Comparison of ENCODE assay signal across 35 cellular contexts in the genomic region with DNA sequence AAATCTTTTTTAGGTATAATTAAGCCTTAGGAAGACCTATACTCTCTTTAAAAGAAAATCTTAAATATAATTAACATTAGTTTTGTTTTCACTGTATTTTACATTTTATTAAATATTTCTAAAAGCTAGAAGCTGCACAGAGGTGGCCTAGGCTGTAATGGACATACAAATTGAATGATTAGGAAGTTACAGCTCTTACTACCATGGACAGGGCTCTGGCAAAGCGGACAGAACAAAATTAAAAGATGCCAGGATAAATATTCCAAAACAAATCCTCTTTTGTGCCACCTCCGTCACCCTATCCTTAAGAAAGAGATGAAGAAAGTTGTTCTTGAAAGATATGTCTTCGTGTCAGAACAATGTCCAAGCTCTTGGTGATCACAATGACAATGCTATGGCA.
"Had no signal": no experiment of that assay in that cellular context is flagged by ENCODE, and none has a peak within 500 bp of the region (broad histone marks: within the 10 kb centered on the region; RNA-seq: fewer than 3 reads in every experiment).

No MANE protein-coding gene starts in this region.

- H3K9me3 Mint-ChIP-seq: activated B cell treated with CpG ODN at 0.5 μM for 24 hours; activated CD4-positive, alpha-beta memory T cell treated with anti-CD3 and anti-CD28 coated beads for 36 hours; activated naive CD4-positive, alpha-beta T cell treated with anti-CD3 and anti-CD28 coated beads, Interleukin-2, amount 50 U/mL, for 24 hours; activated naive CD8-positive, alpha-beta T cell treated with anti-CD3 and anti-CD28 coated beads for 36 hours; activated T-helper 1 cell treated with anti-CD3 and anti-CD28 coated beads, Interleukin-12 subunit alpha, Interleukin-12 subunit beta, Interleukin-2, Interleukin-4 antibody, amounts not matched to agents 30 ng/mL and 10 ng/mL and 1 ng/mL, durations not matched to agents 14 hours and 24 hours and 36 hours; activated T-helper 2 cell treated with anti-CD3 and anti-CD28 coated beads, Interferon-gamma antibody, Interleukin-2, Interleukin-4, amounts not matched to agents 10 μg/mL and 5 μg/mL and 100 μg/mL, durations not matched to agents 14 hours and 24 hours and 36 hours; central memory CD8-positive, alpha-beta T cell; T-helper 2 cell treated with Interferon-gamma antibody and Interleukin-4, amounts not matched to agents 5 μg/mL and 100 μg/mL, for 36 hours had no signal

- H3K4me1 Mint-ChIP-seq: activated B cell treated with CpG ODN at 0.5 μM for 24 hours; activated CD8-positive, alpha-beta memory T cell treated with anti-CD3 and anti-CD28 coated beads, Interleukin-2, amount 10 ng/mL, durations not matched to agents 7 days and 5 days; activated naive CD4-positive, alpha-beta T cell treated with anti-CD3 and anti-CD28 coated beads, Interleukin-2, amount 50 U/mL, for 24 hours; activated naive CD8-positive, alpha-beta T cell treated with anti-CD3 and anti-CD28 coated beads for 36 hours; activated naive CD8-positive, alpha-beta T cell treated with anti-CD3 and anti-CD28 coated beads, Interleukin-2, amount 50 U/mL, for 24 hours; central memory CD8-positive, alpha-beta T cell; T-helper 17 cell had no signal

- H3K4me1 ChIP-seq: adrenal gland, gastrocnemius medialis, heart left ventricle had no signal

- H3K9me3 ChIP-seq: adrenal gland, gastrocnemius medialis had no signal

- H3K27me3 ChIP-seq: adrenal gland, brain microvascular endothelial cell, gastrocnemius medialis, heart left ventricle had no signal

- H3K27ac Mint-ChIP-seq: activated B cell treated with CpG ODN at 0.5 μM for 24 hours; activated CD4-positive, alpha-beta memory T cell treated with anti-CD3 and anti-CD28 coated beads for 36 hours; activated CD8-positive, alpha-beta memory T cell treated with anti-CD3 and anti-CD28 coated beads, Interleukin-2, amount 10 ng/mL, durations not matched to agents 7 days and 5 days; activated CD8-positive, alpha-beta T cell treated with anti-CD3 and anti-CD28 coated beads, Interleukin-2, amount 10 ng/mL, durations not matched to agents 7 days and 5 days; activated naive CD4-positive, alpha-beta T cell treated with anti-CD3 and anti-CD28 coated beads for 36 hours; activated naive CD4-positive, alpha-beta T cell treated with anti-CD3 and anti-CD28 coated beads, Interleukin-2, amount 50 U/mL, for 24 hours; activated naive CD8-positive, alpha-beta T cell treated with anti-CD3 and anti-CD28 coated beads for 36 hours; activated naive CD8-positive, alpha-beta T cell treated with anti-CD3 and anti-CD28 coated beads, Interleukin-2, amount 50 U/mL, for 24 hours; activated T-helper 1 cell treated with anti-CD3 and anti-CD28 coated beads, Interleukin-12 subunit alpha, Interleukin-12 subunit beta, Interleukin-2, Interleukin-4 antibody, amounts not matched to agents 30 ng/mL and 10 ng/mL and 1 ng/mL, durations not matched to agents 14 hours and 24 hours and 36 hours; activated T-helper 2 cell treated with anti-CD3 and anti-CD28 coated beads, Interferon-gamma antibody, Interleukin-2, Interleukin-4, amounts not matched to agents 10 μg/mL and 5 μg/mL and 100 μg/mL, durations not matched to agents 14 hours and 24 hours and 36 hours; dendritic cell treated with granulocyte-macrophage colony-stimulating factor and Interleukin-4, amounts not matched to agents 40 ng/mL and 50 ng/mL, for 4 days; endodermal cell; T-helper 17 cell; T-helper 2 cell treated with Interferon-gamma antibody and Interleukin-4, amounts not matched to agents 5 μg/mL and 100 μg/mL, for 36 hours had no signal

- H3K4me3 ChIP-seq: adrenal gland, coronary artery, dorsolateral prefrontal cortex, gastrocnemius medialis, heart left ventricle had no signal

- H3K36me3 ChIP-seq: adrenal gland, brain microvascular endothelial cell, gastrocnemius medialis, heart left ventricle, WERI-Rb-1 had no signal

- DNase-seq: activated B cell treated with CpG ODN at 0.5 μM for 24 hours; activated CD4-positive, alpha-beta memory T cell treated with anti-CD3 and anti-CD28 coated beads for 36 hours; activated CD4-positive, alpha-beta T cell treated with anti-CD3 and anti-CD28 coated beads for 48 hours; activated CD8-positive, alpha-beta memory T cell treated with anti-CD3 and anti-CD28 coated beads, Interleukin-2, amount 10 ng/mL, durations not matched to agents 7 days and 5 days; activated CD8-positive, alpha-beta memory T cell treated with anti-CD3 and anti-CD28 coated beads, Interleukin-2, amount 50 U/mL, for 4 hours; activated CD8-positive, alpha-beta T cell treated with anti-CD3 and anti-CD28 coated beads, Interleukin-2, amount 10 ng/mL, durations not matched to agents 7 days and 5 days; activated effector memory CD4-positive, alpha-beta T cell treated with anti-CD3 and anti-CD28 coated beads, Interleukin-2, amount 50 U/mL, for 16 hours; activated naive CD4-positive, alpha-beta T cell treated with anti-CD3 and anti-CD28 coated beads for 36 hours; activated naive CD8-positive, alpha-beta T cell treated with anti-CD3 and anti-CD28 coated beads for 36 hours; activated naive CD8-positive, alpha-beta T cell treated with anti-CD3 and anti-CD28 coated beads, Interleukin-2, amount 50 U/mL, for 24 hours; activated T-cell treated with anti-CD3 and anti-CD28 coated beads, Interleukin-2, amount 50 U/mL, for 1 hour; activated T-cell treated with anti-CD3 and anti-CD28 coated beads, Interleukin-2, amount 50 U/mL, for 48 hours; adrenal gland; amygdala; aorta; brain microvascular endothelial cell; dorsolateral prefrontal cortex; effector memory CD4-positive, alpha-beta T cell; endodermal cell; foreskin fibroblast; gastrocnemius medialis; glutamatergic neuron; heart left ventricle; T-helper 17 cell; T1000; WERI-Rb-1 had no signal

- ATAC-seq: activated CD4-positive, CD25-positive, alpha-beta regulatory T cell treated with anti-CD3 and anti-CD28 coated beads, Interleukin-2, amount 50 U/mL, for 24 hours; activated CD8-positive, alpha-beta memory T cell treated with anti-CD3 and anti-CD28 coated beads, Interleukin-2, amount 10 ng/mL, durations not matched to agents 7 days and 5 days; activated CD8-positive, alpha-beta T cell treated with anti-CD3 and anti-CD28 coated beads, Interleukin-2, amount 10 ng/mL, durations not matched to agents 7 days and 5 days; activated naive CD8-positive, alpha-beta T cell treated with anti-CD3 and anti-CD28 coated beads, Interleukin-2, amount 50 U/mL, for 24 hours; esophagus mucosa; gastrocnemius medialis; heart left ventricle; T-helper 17 cell had no signal

- H3K4me3 Mint-ChIP-seq: activated B cell treated with CpG ODN at 0.5 μM for 24 hours; activated CD4-positive, alpha-beta memory T cell treated with anti-CD3 and anti-CD28 coated beads for 36 hours; activated CD8-positive, alpha-beta memory T cell treated with anti-CD3 and anti-CD28 coated beads, Interleukin-2, amount 10 ng/mL, durations not matched to agents 7 days and 5 days; activated CD8-positive, alpha-beta T cell treated with anti-CD3 and anti-CD28 coated beads, Interleukin-2, amount 10 ng/mL, durations not matched to agents 7 days and 5 days; activated naive CD4-positive, alpha-beta T cell treated with anti-CD3 and anti-CD28 coated beads for 36 hours; activated naive CD4-positive, alpha-beta T cell treated with anti-CD3 and anti-CD28 coated beads, Interleukin-2, amount 50 U/mL, for 24 hours; activated naive CD8-positive, alpha-beta T cell treated with anti-CD3 and anti-CD28 coated beads for 36 hours; activated naive CD8-positive, alpha-beta T cell treated with anti-CD3 and anti-CD28 coated beads, Interleukin-2, amount 50 U/mL, for 24 hours; activated T-helper 1 cell treated with anti-CD3 and anti-CD28 coated beads, Interleukin-12 subunit alpha, Interleukin-12 subunit beta, Interleukin-2, Interleukin-4 antibody, amounts not matched to agents 30 ng/mL and 10 ng/mL and 1 ng/mL, durations not matched to agents 14 hours and 24 hours and 36 hours; central memory CD8-positive, alpha-beta T cell; dendritic cell treated with granulocyte-macrophage colony-stimulating factor and Interleukin-4, amounts not matched to agents 40 ng/mL and 50 ng/mL, for 4 days; endodermal cell; T-helper 17 cell; T-helper 2 cell treated with Interferon-gamma antibody and Interleukin-4, amounts not matched to agents 5 μg/mL and 100 μg/mL, for 36 hours had no signal

- H3K27ac ChIP-seq: adrenal gland, brain microvascular endothelial cell, coronary artery, dorsolateral prefrontal cortex, gastrocnemius medialis, heart left ventricle, WERI-Rb-1 had no signal

- H3K36me3 Mint-ChIP-seq: activated CD4-positive, alpha-beta memory T cell treated with anti-CD3 and anti-CD28 coated beads for 36 hours; activated CD8-positive, alpha-beta memory T cell treated with anti-CD3 and anti-CD28 coated beads, Interleukin-2, amount 10 ng/mL, durations not matched to agents 7 days and 5 days; activated naive CD4-positive, alpha-beta T cell treated with anti-CD3 and anti-CD28 coated beads, Interleukin-2, amount 50 U/mL, for 24 hours; activated naive CD8-positive, alpha-beta T cell treated with anti-CD3 and anti-CD28 coated beads for 36 hours had no signal

- H3K27me3 Mint-ChIP-seq: activated CD4-positive, alpha-beta memory T cell treated with anti-CD3 and anti-CD28 coated beads for 36 hours; activated CD8-positive, alpha-beta memory T cell treated with anti-CD3 and anti-CD28 coated beads, Interleukin-2, amount 10 ng/mL, durations not matched to agents 7 days and 5 days; activated naive CD4-positive, alpha-beta T cell treated with anti-CD3 and anti-CD28 coated beads, Interleukin-2, amount 50 U/mL, for 24 hours; activated naive CD8-positive, alpha-beta T cell treated with anti-CD3 and anti-CD28 coated beads for 36 hours; activated naive CD8-positive, alpha-beta T cell treated with anti-CD3 and anti-CD28 coated beads, Interleukin-2, amount 50 U/mL, for 24 hours; dendritic cell treated with granulocyte-macrophage colony-stimulating factor and Interleukin-4, amounts not matched to agents 40 ng/mL and 50 ng/mL, for 4 days; T-helper 17 cell had no signal
